2 cellular contexts compared by ENCODE assay signal in genomic region chr2:467892-468630, GRCh38.
TF ChIP-seq lines count a peak whose summit lies in the region.

No MANE protein-coding gene starts in this region.

TF ChIP-seq in SK-N-SH, 30 proteins besides CTCF, POLR2A, EP300 and RAD21 (continued from another document):
- no peak for TF ChIP-seq SMC3 (IDR thresholded peaks at IDR 0.05; ENCODE audit: low read depth, low read length)
- TF ChIP-seq TCF12 (IDR thresholded peaks at IDR 0.05) = no peak
- TF ChIP-seq CHD2 (IDR thresholded peaks at IDR 0.05; ENCODE audit: low read length, partially characterized antibody) = no peak
- no peak for TF ChIP-seq MAX (IDR thresholded peaks at IDR 0.05; ENCODE audit: low read depth)
- no peak for TF ChIP-seq EZH2phosphoT487 (IDR thresholded peaks at IDR 0.05; ENCODE audit: borderline replicate concordance, low read depth)
- TF ChIP-seq FOSL2 (IDR thresholded peaks at IDR 0.05; ENCODE audit: borderline replicate concordance, low read depth) = no peak
- no peak for TF ChIP-seq MEF2A (IDR thresholded peaks at IDR 0.05; ENCODE audit: borderline replicate concordance, low read depth)
- TF ChIP-seq RCOR1 (IDR thresholded peaks at IDR 0.05; ENCODE audit: low read length) = no peak
- TF ChIP-seq JUND (IDR thresholded peaks at IDR 0.05) = no peak
- TF ChIP-seq GABPA (IDR thresholded peaks at IDR 0.05; ENCODE audit: low read depth) = no peak
- no peak for TF ChIP-seq RXRA (IDR thresholded peaks at IDR 0.05; ENCODE audit: borderline replicate concordance, low read depth)
- TF ChIP-seq SIN3A (IDR thresholded peaks at IDR 0.05; ENCODE audit: borderline replicate concordance, low read depth, low read length) = no peak
- TF ChIP-seq YY1 (IDR thresholded peaks at IDR 0.05; ENCODE audit: low read depth) = no peak

TF ChIP-seq in SK-N-SH treated with all-trans-retinoic acid at 6 μM for 48 hours, 23 proteins besides CTCF, POLR2A, EP300 and RAD21 (continued from another document):
- TF ChIP-seq POU6F1 (CRISPR knock-in tag; IDR thresholded peaks at IDR 0.05; ENCODE audit: borderline replicate concordance, low read depth) (no peak), BACH2 (CRISPR knock-in tag; IDR thresholded peaks at IDR 0.05; ENCODE audit: borderline replicate concordance) (no peak), CSRNP3 (CRISPR knock-in tag; IDR thresholded peaks at IDR 0.05) (no peak), ZNF565 (CRISPR knock-in tag; conservative IDR thresholded peaks at IDR 0.05; ENCODE audit: low read depth) (no peak), ZC3H10 (CRISPR knock-in tag; IDR thresholded peaks at IDR 0.05) (no peak)
TF ChIP-seq in SK-N-SH treated with all-trans-retinoic acid at 6 μM for 48 hours: peak in this region for 0.
